Comparison of ENCODE assay signal across 22 cellular contexts in the genomic region with DNA sequence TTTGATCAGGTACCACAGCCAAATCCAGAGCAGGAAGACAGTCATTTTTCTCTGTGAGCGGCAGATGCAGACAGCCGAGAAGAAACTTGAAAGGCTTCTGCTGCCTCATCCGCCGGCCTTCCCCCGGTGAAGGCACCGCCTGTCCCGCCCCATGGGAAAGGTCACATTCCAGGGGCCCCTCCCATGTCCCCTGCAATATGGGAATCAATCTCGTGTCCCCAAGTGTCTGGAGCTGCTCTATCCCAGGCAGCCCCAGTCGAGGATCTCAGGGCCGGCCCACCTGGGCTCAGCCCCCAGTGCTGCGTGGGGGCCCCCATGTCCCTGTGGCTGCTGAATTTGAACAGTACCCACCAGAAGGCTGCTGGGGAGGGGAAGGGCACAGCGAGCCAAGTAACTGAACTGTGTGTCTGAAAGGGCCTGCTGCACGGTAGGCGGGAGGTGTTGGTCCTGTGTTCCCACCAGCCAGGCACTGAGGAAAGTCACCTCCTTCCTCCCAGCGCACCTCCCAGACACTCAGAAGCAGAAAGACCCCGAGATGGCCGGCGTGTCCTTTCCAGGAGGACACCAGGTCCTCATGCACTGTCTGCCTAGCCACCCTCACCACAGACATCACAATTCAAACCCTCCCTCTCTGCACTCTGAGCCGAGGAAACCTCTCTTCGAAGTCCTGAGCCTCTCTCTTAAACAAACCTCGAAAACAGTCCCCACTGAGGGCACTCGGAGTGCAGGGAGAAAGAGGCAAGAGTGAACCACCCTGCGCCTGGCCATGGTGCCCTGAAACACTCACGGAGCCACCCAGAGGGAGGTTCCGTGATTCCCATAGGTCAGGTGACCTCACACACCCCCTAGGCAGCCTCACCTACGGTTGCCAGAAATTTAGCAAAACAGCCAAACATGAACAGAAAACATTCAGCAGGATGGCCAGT.
"Had no signal": no experiment of that assay in that cellular context is flagged by ENCODE, and none has a peak within 500 bp of the region (broad histone marks: within the 10 kb centered on the region; RNA-seq: fewer than 3 reads in every experiment).

No MANE protein-coding gene starts in this region.

- H3K27me3 ChIP-seq: neutrophil, stomach, transverse colon, uterus had no signal

- H3K4me1 Mint-ChIP-seq: stimulated activated memory B cell treated with anti-CD40 and anti-IgM and Interleukin-4, amounts not matched to agents 10 μg/mL and 1 μg/mL and 100 μg/mL, for 72 hours had no signal

- ATAC-seq: activated CD8-positive, alpha-beta T cell treated with anti-CD3 and anti-CD28 coated beads, Interleukin-2, amount 10 ng/mL, durations not matched to agents 7 days and 5 days; right cardiac atrium; stimulated activated memory B cell treated with anti-CD40 and anti-IgM and Interleukin-4, amounts not matched to agents 10 μg/mL and 1 μg/mL and 100 μg/mL, for 72 hours had no signal

- H3K36me3 Mint-ChIP-seq: activated naive CD8-positive, alpha-beta T cell treated with anti-CD3 and anti-CD28 coated beads, Interleukin-2, amount 10 ng/mL, durations not matched to agents 7 days and 5 days; naive B cell; stimulated activated memory B cell treated with anti-CD40 and anti-IgM and Interleukin-4, amounts not matched to agents 10 μg/mL and 1 μg/mL and 100 μg/mL, for 72 hours had no signal

- DNase-seq: activated CD4-positive, alpha-beta T cell treated with anti-CD3 and anti-CD28 coated beads, Interleukin-2, amount 50 U/mL, for 1 hour; activated CD4-positive, CD25-positive, alpha-beta regulatory T cell treated with anti-CD3 and anti-CD28 coated beads, Interleukin-2, amount 50 U/mL, for 72 hours; activated CD8-positive, alpha-beta T cell treated with anti-CD3 and anti-CD28 coated beads, Interleukin-2, amount 10 ng/mL, durations not matched to agents 7 days and 5 days; activated naive CD4-positive, alpha-beta T cell treated with Interleukin-2 at 50 U/mL for 16 hours; activated naive CD8-positive, alpha-beta T cell treated with anti-CD3 and anti-CD28 coated beads, Interleukin-2, amount 10 ng/mL, durations not matched to agents 7 days and 5 days; amygdala; cerebellar nuclear complex; foreskin fibroblast; naive B cell; right cardiac atrium; stimulated activated CD4-positive, alpha-beta T cell treated with anti-CD3 and anti-CD28 coated beads, Interleukin-1b, Interleukin-23, amount 100 ng/mL, for 48 hours; stomach; T-helper 1 cell; transverse colon; uterus; WERI-Rb-1 had no signal

- H3K9me3 Mint-ChIP-seq: activated naive CD8-positive, alpha-beta T cell treated with anti-CD3 and anti-CD28 coated beads, Interleukin-2, amount 10 ng/mL, durations not matched to agents 7 days and 5 days; activated T-helper 1 cell treated with anti-CD3 and anti-CD28 coated beads, Interleukin-12 subunit alpha, Interleukin-12 subunit beta, Interleukin-2, Interleukin-4 antibody, amounts not matched to agents 30 ng/mL and 10 ng/mL and 1 ng/mL, durations not matched to agents 14 hours and 24 hours and 36 hours had no signal

- H3K4me3 Mint-ChIP-seq: activated CD8-positive, alpha-beta T cell treated with anti-CD3 and anti-CD28 coated beads, Interleukin-2, amount 10 ng/mL, durations not matched to agents 7 days and 5 days; activated T-helper 1 cell treated with anti-CD3 and anti-CD28 coated beads, Interleukin-12 subunit alpha, Interleukin-12 subunit beta, Interleukin-2, Interleukin-4 antibody, amounts not matched to agents 30 ng/mL and 10 ng/mL and 1 ng/mL, durations not matched to agents 14 hours and 24 hours and 36 hours; naive B cell; stimulated activated memory B cell treated with anti-CD40 and anti-IgM and Interleukin-4, amounts not matched to agents 10 μg/mL and 1 μg/mL and 100 μg/mL, for 72 hours had no signal

- H3K4me3 ChIP-seq: coronary artery, stomach, suprapubic skin, transverse colon, uterus had no signal

- H3K36me3 ChIP-seq: neutrophil, stomach, suprapubic skin, transverse colon, uterus, WERI-Rb-1 had no signal

- H3K9me3 ChIP-seq: neutrophil, stomach, suprapubic skin, transverse colon, uterus had no signal

- H2AFZ ChIP-seq: parathyroid adenoma had no signal

- H3K79me2 ChIP-seq: parathyroid adenoma had no signal

- H3K27me3 Mint-ChIP-seq: activated naive CD8-positive, alpha-beta T cell treated with anti-CD3 and anti-CD28 coated beads, Interleukin-2, amount 10 ng/mL, durations not matched to agents 7 days and 5 days; naive B cell; stimulated activated memory B cell treated with anti-CD40 and anti-IgM and Interleukin-4, amounts not matched to agents 10 μg/mL and 1 μg/mL and 100 μg/mL, for 72 hours had no signal

- H3K4me1 ChIP-seq: parathyroid adenoma, stomach, suprapubic skin, transverse colon, uterus had no signal

- H3K9ac ChIP-seq: parathyroid adenoma had no signal

- H3K27ac Mint-ChIP-seq: activated naive CD8-positive, alpha-beta T cell treated with anti-CD3 and anti-CD28 coated beads, Interleukin-2, amount 10 ng/mL, durations not matched to agents 7 days and 5 days; activated T-helper 1 cell treated with anti-CD3 and anti-CD28 coated beads, Interleukin-12 subunit alpha, Interleukin-12 subunit beta, Interleukin-2, Interleukin-4 antibody, amounts not matched to agents 30 ng/mL and 10 ng/mL and 1 ng/mL, durations not matched to agents 14 hours and 24 hours and 36 hours; stimulated activated memory B cell treated with anti-CD40 and anti-IgM and Interleukin-4, amounts not matched to agents 10 μg/mL and 1 μg/mL and 100 μg/mL, for 72 hours had no signal

- H3K27ac ChIP-seq: coronary artery, neutrophil, parathyroid adenoma, stomach, suprapubic skin, transverse colon, uterus, WERI-Rb-1 had no signal
